ENCODE assay signal across 12 cellular contexts in the genomic region with DNA sequence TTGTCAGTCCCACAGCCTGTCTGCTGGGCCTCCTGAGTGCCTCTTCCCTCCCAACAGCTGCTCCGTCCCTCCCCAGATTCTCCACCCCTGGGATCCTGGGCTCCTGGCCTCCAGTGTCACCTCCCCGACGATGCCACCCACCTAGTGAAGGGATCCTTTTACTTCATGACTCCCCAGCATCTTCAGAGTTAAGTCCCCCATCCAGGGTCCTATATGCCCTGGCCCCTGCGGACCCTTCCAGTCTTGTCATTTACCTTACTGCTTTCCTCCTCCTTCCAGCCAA. TPM values are rescaled to one million over a fixed set of nuclear protein-coding genes. Genes with fewer than 3 reads are reported as not detected.
DNase-seq lines count a peak whose midpoint lies in the region; ATAC-seq and TF ChIP-seq lines count a peak whose summit lies in the region.
"Had no signal": no experiment of that assay in that cellular context is flagged by ENCODE, and none has a peak within 500 bp of the region (broad histone marks: within the 10 kb centered on the region; RNA-seq: fewer than 3 reads in every experiment).

No MANE protein-coding gene starts in this region.

- WGBS in heart right ventricle, 2 donors: 59 to 61% methylated on average over 4 of the region's 4 CpGs

- H3K27ac ChIP-seq in heart right ventricle: peak overlapping the region; percentile 75 to 96 (median 84)
- H3K27ac ChIP-seq in uterus: peak overlapping the region; percentile 72 to 79

- peaks cover 0 to 12% (median 4%) of the 10 kb centered on the region in 9 donors for H3K36me3 ChIP-seq in heart right ventricle
- H3K36me3 ChIP-seq in uterus: no peaks in the 10 kb centered on the region

- H3K9me3 ChIP-seq in heart right ventricle: no peaks in the 10 kb centered on the region
- H3K9me3 ChIP-seq in uterus: no peaks in the 10 kb centered on the region

- H3K27ac Mint-ChIP-seq in endothelial cell (ENCODE audit: unreplicated experiment) (peak overlapping the region; percentile 95), neural crest cell (ENCODE audit: unreplicated experiment) (no peak overlapping the region)

- H3K4me3 ChIP-seq in heart right ventricle (peak overlapping the region in 1 of 10 donors; percentile 14), uterus (no peak overlapping the region)
- H3K4me3 ChIP-seq: GM23338 had no signal

- H3K27me3 ChIP-seq in heart right ventricle: no peaks in the 10 kb centered on the region
- no peaks in the 10 kb centered on the region for H3K27me3 ChIP-seq in uterus

- TF ChIP-seq CTCF in heart right ventricle (IDR thresholded peaks at IDR 0.05): no peak
- no peak for TF ChIP-seq CTCF in endothelial cell (IDR thresholded peaks at IDR 0.05; ENCODE audit: unreplicated experiment)
- TF ChIP-seq CTCF in neural crest cell (conservative IDR thresholded peaks at IDR 0.05): no peak
- TF ChIP-seq CTCF in uterus (IDR thresholded peaks at IDR 0.05): no peak

- H3K9me3 Mint-ChIP-seq in endothelial cell (ENCODE audit: unreplicated experiment) (no peaks in the 10 kb centered on the region), neural crest cell (no peaks in the 10 kb centered on the region)
- H3K9me3 Mint-ChIP-seq: GM23338 had no signal

- H3K27me3 Mint-ChIP-seq in endothelial cell (ENCODE audit: unreplicated experiment) (peaks cover 14% of the 10 kb centered on the region), neural crest cell (ENCODE audit: low read depth) (no peaks in the 10 kb centered on the region)

- H3K36me3 Mint-ChIP-seq in endothelial cell (ENCODE audit: low read depth, unreplicated experiment) (peaks cover 10% of the 10 kb centered on the region), neural crest cell (ENCODE audit: low read depth) (no peaks in the 10 kb centered on the region)

- ATAC-seq in heart right ventricle: no peak
- ATAC-seq in Right ventricle myocardium superior (ENCODE audit: poor library complexity): no peak
- ATAC-seq: GM23338 had no signal

- H3K4me1 Mint-ChIP-seq in endothelial cell (ENCODE audit: unreplicated experiment) (peaks cover 53% of the 10 kb centered on the region), neural crest cell (peaks cover 28% of the 10 kb centered on the region)

- no peak for TF ChIP-seq POLR2A in uterus (IDR thresholded peaks at IDR 0.05)

- intact Hi-C loops in heart right ventricle (cut with DNase I) (loop anchor here in 1 of 10 donors (10.0 kb wide), 1 partner anchor 387 kb away; no protein-coding TSS in a partner anchor), Right ventricle myocardium superior (cut with DNase I) (no loop called here), uterus (cut with DNase I; ENCODE audit: low total_unique reads) (no loop called here)

- no peak for DNase-seq in heart right ventricle
- no peak for DNase-seq in Right ventricle myocardium superior
- no peak for DNase-seq in endothelial cell (ENCODE audit: low spot score)
- no peak for DNase-seq in neural crest cell (ENCODE audit: low read depth, low spot score)
- DNase-seq in uterus: no peak
- no peak for DNase-seq in ACHN
- no peak for DNase-seq in activated CD4-positive, CD25-positive, alpha-beta regulatory T cell (lab: John Stamatoyannopoulos, UW)
- DNase-seq in stimulated activated naive CD4-positive, alpha-beta T cell treated with Interleukin-2 at 50 U/mL for 16 hours (lab: John Stamatoyannopoulos, UW): no peak
- DNase-seq: activated CD4-positive, alpha-beta T cell treated with anti-CD3 and anti-CD28 coated beads, Interleukin-2, amount 50 U/mL, for 1 hour; AML-193; NCI-H446 had no signal

- peak overlapping the region; percentile 80 for H3K4me3 Mint-ChIP-seq in endothelial cell (ENCODE audit: unreplicated experiment)
- peak overlapping the region; percentile 56 for H3K4me3 Mint-ChIP-seq in neural crest cell
- H3K4me3 Mint-ChIP-seq: GM23338 had no signal

- H3K4me1 ChIP-seq in heart right ventricle (peaks cover 12 to 61% (median 43%) of the 10 kb centered on the region in 9 donors), uterus (peaks cover 0 to 13% of the 10 kb centered on the region in 2 donors)

- in situ Hi-C loops in ACHN (cut with HindIII; ENCODE audit: low pct_ligation_motif_present, low pct_unique_long_range_greater_than_20kb, low sequenced_read_pairs): no loop called here

RNA-seq across cellular contexts. Expression of a gene that starts 4.5 kb away (rescaled TPM):
- total RNA-seq in heart right ventricle (1 to 10 TPM; 1.7 to 3.8 (median 2.7) TPM), Right ventricle myocardium superior (3.8 TPM), endothelial cell (ENCODE audit: unreplicated experiment) (6.7 TPM), neural crest cell (2.8 and 2.9 TPM in 2 replicates), uterus (1 to 10 TPM; 3.3 to 7.5 (median 4.8) TPM)
- 1 to 10 TPM; 2.4 to 2.7 TPM for polyA plus RNA-seq in heart right ventricle

RNA-seq across cellular contexts. Expression of a gene that starts 8.1 kb away (rescaled TPM):
- total RNA-seq in heart right ventricle: 10 to 100 TPM in 3 of 10 donors, 1 to 10 TPM in 7; 6.3 to 16.8 (median 8.4) TPM
- 10 to 100 TPM; 13.4 to 35.8 TPM for polyA plus RNA-seq in heart right ventricle
- 10.9 TPM for total RNA-seq in Right ventricle myocardium superior
- 11.8 TPM for total RNA-seq in endothelial cell (ENCODE audit: unreplicated experiment)
- total RNA-seq in neural crest cell: 3.2 and 3.3 TPM in 2 replicates
- 10 to 100 TPM in 3 of 4 donors, 1 to 10 TPM in 1; 3.1 to 18.4 (median 15.8) TPM for total RNA-seq in uterus

RNA-seq across cellular contexts. Expression of a gene that starts 26.5 kb away (rescaled TPM):
- total RNA-seq in heart right ventricle: 10 to 100 TPM; 19.4 to 37.5 (median 27.4) TPM
- 10 to 100 TPM; 35.3 to 35.6 TPM for polyA plus RNA-seq in heart right ventricle
- total RNA-seq in Right ventricle myocardium superior: 22.7 TPM
- 42.9 TPM for total RNA-seq in endothelial cell (ENCODE audit: unreplicated experiment)
- 22.3 and 25.8 TPM in 2 replicates for total RNA-seq in neural crest cell
- 10 to 100 TPM in 3 of 4 donors, 1 to 10 TPM in 1; 1.0 to 81.5 (median 44.7) TPM for total RNA-seq in uterus

RNA-seq across cellular contexts. Expression of a gene that starts 27.7 kb away (rescaled TPM):
- total RNA-seq in heart right ventricle (under 1 TPM in 2 of 10 donors, not detected in 8; 0.10 to 0.15 TPM), Right ventricle myocardium superior (not detected), endothelial cell (ENCODE audit: unreplicated experiment) (not detected), neural crest cell (0.11 and 0.30 TPM in 2 replicates), uterus (under 1 TPM in 2 of 4 donors, not detected in 2; 0.40 to 0.48 TPM)
- polyA plus RNA-seq in heart right ventricle: under 1 TPM in 1 of 2 donors, not detected in 1; 0.09 TPM

RNA-seq across cellular contexts. Expression of a gene that starts 47.9 kb away (rescaled TPM):
- total RNA-seq in heart right ventricle (100 to 1,000 TPM in 3 of 10 donors, 10 to 100 TPM in 7; 70.9 to 144 (median 91.4) TPM), Right ventricle myocardium superior (117 TPM), endothelial cell (ENCODE audit: unreplicated experiment) (17.5 TPM), neural crest cell (3.1 and 3.2 TPM in 2 replicates), uterus (100 to 1,000 TPM in 2 of 4 donors, 10 to 100 TPM in 2; 51.5 to 206 (median 115) TPM)
- 100 to 1,000 TPM in 1 of 2 donors, 10 to 100 TPM in 1; 95.8 to 213 TPM for polyA plus RNA-seq in heart right ventricle
